ENCODE assay signal across 8 cellular contexts in the genomic region with DNA sequence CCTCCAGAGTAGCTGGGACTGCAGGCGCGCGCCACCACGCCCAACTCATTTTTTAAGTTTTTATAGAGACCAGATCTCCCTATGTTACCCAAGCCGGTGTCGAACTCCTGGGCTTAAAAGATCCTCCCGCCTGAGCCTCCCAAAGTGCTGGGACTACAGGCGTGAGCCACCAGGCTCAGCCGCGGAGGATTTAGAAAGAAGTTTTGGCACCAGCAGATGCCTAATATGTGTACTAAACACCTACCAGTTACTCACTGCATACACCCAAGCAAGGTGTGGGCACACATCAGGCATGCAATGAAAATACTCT. TPM values are rescaled to one million over a fixed set of nuclear protein-coding genes. Genes with fewer than 3 reads are reported as not detected.
DNase-seq lines count a peak whose midpoint lies in the region; ATAC-seq, FAIRE-seq and TF ChIP-seq lines count a peak whose summit lies in the region.

No MANE protein-coding gene starts in this region.

- H3K9me3 ChIP-seq in mammary epithelial cell (replicated peaks; ENCODE audit: insufficient read depth, low read length) (peaks cover 7% of the 10 kb centered on the region), mucosa of rectum (ENCODE audit: control insufficient read depth in 2 of 2, low read length in 2 of 2) (no peaks in the 10 kb centered on the region)

- no peak for FAIRE-seq in HTR-8/SVneo (lab: Jason Lieb, UNC)

- peak overlapping the region; percentile 89 for H3K4me2 ChIP-seq in mammary epithelial cell (ENCODE audit: insufficient read depth, low read depth, low read length)

- H3K27me3 Mint-ChIP-seq in stimulated activated naive CD8-positive, alpha-beta T cell treated with anti-CD3 and anti-CD28 coated beads, Interleukin-15, Interleukin-2, amounts not matched to agents 100 ng/mL and 50 ng/mL, for 24 hours = no peaks in the 10 kb centered on the region

- peaks cover 6% of the 10 kb centered on the region for H3K4me1 ChIP-seq in mammary epithelial cell (ENCODE audit: insufficient read depth, low read length)
- peaks cover 9 to 11% of the 10 kb centered on the region in 2 donors for H3K4me1 ChIP-seq in mucosa of rectum (ENCODE audit: control insufficient read depth in 2 of 2, insufficient read depth in 2 of 2, low read length in 2 of 2)

- no peaks in the 10 kb centered on the region for H3K27me3 ChIP-seq in mammary epithelial cell (ENCODE audit: insufficient read depth, low read length)
- H3K27me3 ChIP-seq in mucosa of rectum (ENCODE audit: control insufficient read depth in 2 of 2, insufficient read depth in 2 of 2, low read length in 2 of 2) = no peaks in the 10 kb centered on the region

- BruUV-seq in mammary epithelial cell (replicated peaks; lab: Mats Ljungman, UMichigan) = no TSS peak

- no peak overlapping the region for H3K27ac Mint-ChIP-seq in stimulated activated naive CD8-positive, alpha-beta T cell treated with anti-CD3 and anti-CD28 coated beads, Interleukin-15, Interleukin-2, amounts not matched to agents 100 ng/mL and 50 ng/mL, for 24 hours

- peaks cover 12% of the 10 kb centered on the region for H3K9me3 Mint-ChIP-seq in stimulated activated naive CD8-positive, alpha-beta T cell treated with anti-CD3 and anti-CD28 coated beads, Interleukin-15, Interleukin-2, amounts not matched to agents 100 ng/mL and 50 ng/mL, for 24 hours

- H3K4me3 ChIP-seq in mammary epithelial cell (replicated peaks in 1 of 3; ENCODE audit: insufficient read depth in 1 of 3, low read depth in 2 of 3, low read length in 3 of 3) (peak overlapping the region; percentile 71 to 95 (median 75)), mucosa of rectum (ENCODE audit: low read length in 2 of 2) (peak overlapping the region; percentile 95 to 97)

- in situ Hi-C loops in mammary epithelial cell (cut with MboI; ENCODE audit: low sequenced_read_pairs in 2 of 2) = no loop called here

- no peaks in the 10 kb centered on the region for H4K20me1 ChIP-seq in mammary epithelial cell (ENCODE audit: insufficient read depth, low read length)

- no peak for ATAC-seq in stimulated activated naive CD8-positive, alpha-beta T cell treated with anti-CD3 and anti-CD28 coated beads, Interleukin-15, Interleukin-2, amounts not matched to agents 100 U/mL and 50 U/mL, for 24 hours
- ATAC-seq in GM21576 (IDR thresholded peaks at IDR 0.05; ENCODE audit: unreplicated experiment) (no peak), GM21825 (IDR thresholded peaks at IDR 0.05; ENCODE audit: unreplicated experiment) (no peak)

- CTCF ChIA-PET in mammary epithelial cell (lab: Charles Lee; ENCODE audit: low non-redundant PET) = interaction anchor here (0.7 kb wide), 1 partner anchor 251 kb away, joined by 4 read pairs; no protein-coding TSS in a partner anchor

- dilution Hi-C loops in mammary epithelial cell (cut with HindIII; ENCODE audit: low sequenced_read_pairs) = no loop called here

- peaks cover 11% of the 10 kb centered on the region for H3K4me1 Mint-ChIP-seq in stimulated activated naive CD8-positive, alpha-beta T cell treated with anti-CD3 and anti-CD28 coated beads, Interleukin-15, Interleukin-2, amounts not matched to agents 100 ng/mL and 50 ng/mL, for 24 hours (ENCODE audit: low read depth)

- H2AFZ ChIP-seq in mammary epithelial cell (ENCODE audit: low read depth, low read length) = peak overlapping the region; percentile 99

- no peaks in the 10 kb centered on the region for H3K36me3 ChIP-seq in mammary epithelial cell (ENCODE audit: insufficient read depth, low read length)
- no peaks in the 10 kb centered on the region for H3K36me3 ChIP-seq in mucosa of rectum (ENCODE audit: control insufficient read depth in 2 of 2, insufficient read depth in 2 of 2, low read length in 2 of 2)

- H3K36me3 Mint-ChIP-seq in stimulated activated naive CD8-positive, alpha-beta T cell treated with anti-CD3 and anti-CD28 coated beads, Interleukin-15, Interleukin-2, amounts not matched to agents 100 ng/mL and 50 ng/mL, for 24 hours (ENCODE audit: low read depth) = peaks cover 10% of the 10 kb centered on the region

- 51% methylated on average over 5 of the region's 10 CpGs for WGBS in mammary epithelial cell (ENCODE audit: low coverage, missing lambda C conversion rate)

- no peak for TF ChIP-seq CTCF in mammary epithelial cell (conservative IDR thresholded peaks at IDR 0.05 in 1 of 2, IDR thresholded peaks at IDR 0.05 in 1 of 2; ENCODE audit: extremely low read depth in 1 of 2, insufficient read depth in 1 of 2, low read depth in 1 of 2, low read length in 2 of 2)

- intact Hi-C loops in mammary epithelial cell (cut with micrococcal nuclease) = loop anchor here (2.0 to 5.0 kb wide), 6 partner anchors 38 to 699 kb away; partner anchors contain the start of genes ZFP82, ZNF345, ZNF420 and ZNF529

- H3K27ac ChIP-seq in mammary epithelial cell (ENCODE audit: insufficient read depth, low read depth, low read length) (no peak overlapping the region), mucosa of rectum (ENCODE audit: low read depth in 2 of 2, low read length in 2 of 2) (peak overlapping the region in 1 of 2 donors; percentile 91)

- H3K9ac ChIP-seq in mammary epithelial cell (ENCODE audit: insufficient read depth, low read length) (no peak overlapping the region), mucosa of rectum (ENCODE audit: low read depth in 1 of 2, low read length in 2 of 2) (peak overlapping the region; percentile 74 to 81)

- no peak for DNase-seq in stimulated activated naive CD8-positive, alpha-beta T cell treated with anti-CD3 and anti-CD28 coated beads, Interleukin-15, Interleukin-2, amounts not matched to agents 100 U/mL and 50 U/mL, for 24 hours
- DNase-seq in mammary epithelial cell (no peak), SK-N-DZ (ENCODE audit: low spot score) (no peak), HTR-8/SVneo (ENCODE audit: insufficient read length, low spot score) (no peak)

- H3K79me2 ChIP-seq in mammary epithelial cell (ENCODE audit: insufficient read depth, low read length) = no peaks in the 10 kb centered on the region

- H3K4me3 Mint-ChIP-seq in stimulated activated naive CD8-positive, alpha-beta T cell treated with anti-CD3 and anti-CD28 coated beads, Interleukin-15, Interleukin-2, amounts not matched to agents 100 ng/mL and 50 ng/mL, for 24 hours = peak overlapping the region; percentile 86

RNA-seq across cellular contexts. Expression of gene ZFP14, which starts 0.5 kb away (rescaled TPM):
- total RNA-seq in mammary epithelial cell = 1 to 10 TPM in 1 of 2 donors, under 1 TPM in 1; 0.73 to 2.5 TPM
- 0.24 TPM for polyA plus RNA-seq in mammary epithelial cell
- polyA minus RNA-seq in mammary epithelial cell = 0.26 TPM
- 4.2 and 5.4 TPM in 2 replicates for polyA plus RNA-seq in SK-N-DZ (2014; cell fraction: cytosol; rRNA removed)
- polyA plus RNA-seq in SK-N-DZ (2014; cell fraction: nucleus; rRNA removed) = 2.8 and 6.2 TPM in 2 replicates

RNA-seq across cellular contexts. Expression of gene ZFP82, which starts 39.0 kb away (rescaled TPM):
- 1 to 10 TPM; 2.5 to 6.2 TPM for total RNA-seq in mammary epithelial cell
- 1.8 TPM for polyA plus RNA-seq in mammary epithelial cell
- 4.0 TPM for polyA minus RNA-seq in mammary epithelial cell
- polyA plus RNA-seq in SK-N-DZ (2014; cell fraction: cytosol; rRNA removed) = 6.4 and 7.5 TPM in 2 replicates
- polyA plus RNA-seq in SK-N-DZ (2014; cell fraction: nucleus; rRNA removed) = 7.0 and 10.3 TPM in 2 replicates
